ENCODE assay signal across 25 cellular contexts in the genomic region with DNA sequence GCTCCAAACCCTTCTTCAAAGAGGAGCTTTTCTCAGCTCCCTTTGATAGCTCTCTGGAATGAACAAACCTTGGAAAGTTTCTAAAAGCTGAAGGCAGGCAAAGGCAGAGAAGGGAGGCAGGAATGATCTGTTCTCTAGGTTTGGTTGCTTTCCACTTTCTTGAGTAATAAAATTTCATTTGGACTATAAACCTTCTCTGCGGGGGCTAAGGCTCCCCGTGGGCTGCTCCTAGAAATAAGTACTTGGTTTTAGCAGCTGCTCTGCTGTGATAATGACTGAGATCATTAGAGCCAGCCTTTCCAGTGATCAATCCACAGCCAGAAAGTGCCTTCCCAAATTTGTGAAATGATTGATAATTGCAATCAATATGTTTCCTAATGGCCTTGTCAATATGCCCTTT.
"Had no signal": no experiment of that assay in that cellular context is flagged by ENCODE, and none has a peak within 500 bp of the region (broad histone marks: within the 10 kb centered on the region; RNA-seq: fewer than 3 reads in every experiment).

No MANE protein-coding gene starts in this region.

- H3K4me1 ChIP-seq: suprapubic skin, testis, thyroid gland, tibial nerve, transverse colon, upper lobe of left lung, upper lobe of right lung, uterus, vagina had no signal

- H3K36me3 ChIP-seq: stomach, suprapubic skin, thoracic aorta, thyroid gland, tibial artery, tibial nerve, transverse colon, upper lobe of left lung, upper lobe of right lung, uterus, vagina had no signal

- H3K27ac ChIP-seq: stomach, suprapubic skin, testis, thoracic aorta, thyroid gland, tibial nerve, transverse colon, upper lobe of left lung, upper lobe of right lung, uterus, vagina had no signal

- H3K27me3 ChIP-seq: stomach, suprapubic skin, testis, thyroid gland, tibial artery, tibial nerve, transverse colon, upper lobe of left lung, upper lobe of right lung, uterus, vagina had no signal

- H3K9me3 ChIP-seq: stomach, suprapubic skin, testis, thoracic aorta, thyroid gland, tibial artery, transverse colon, upper lobe of left lung, upper lobe of right lung, uterus, vagina had no signal

- DNase-seq: stimulated activated CD4-positive, alpha-beta T cell treated with anti-CD3 and anti-CD28 coated beads, Interleukin-2, amount 100 ng/mL, for 48 hours; stimulated activated CD4-positive, alpha-beta T cell treated with anti-CD3 and anti-CD28 coated beads, Interleukin-4, amount 100 ng/mL, for 1 hour; stimulated activated CD4-positive, alpha-beta T cell treated with anti-CD3 and anti-CD28 coated beads, Interleukin-4, amount 100 ng/mL, for 24 hours; stimulated activated CD4-positive, alpha-beta T cell treated with anti-CD3 and anti-CD28 coated beads, Interleukin-4, amount 100 ng/mL, for 4 hours; stimulated activated CD8-positive, alpha-beta memory T cell treated with anti-CD3 and anti-CD28 coated beads, Interleukin-4, amount 100 ng/mL, for 48 hours; stimulated activated naive B cell treated with anti-CD40 and anti-IgM and Interleukin-4, amounts not matched to agents 10 μg/mL and 1 μg/mL and 100 μg/mL, for 72 hours; stimulated activated naive CD4-positive, alpha-beta T cell; stimulated activated naive CD4-positive, alpha-beta T cell treated with Interleukin-2 at 50 U/mL for 16 hours; stimulated activated naive CD8-positive, alpha-beta T cell treated with anti-CD3 and anti-CD28 coated beads, Interleukin-15, amount 100 ng/mL, for 72 hours; stimulated activated naive CD8-positive, alpha-beta T cell treated with anti-CD3 and anti-CD28 coated beads, Interleukin-15, Interleukin-2, amounts not matched to agents 100 U/mL and 50 U/mL, for 24 hours; stomach; substantia nigra; testis; thyroid gland; tibial artery; transverse colon; trophoblast cell; upper lobe of left lung; upper lobe of right lung; uterus had no signal

- ATAC-seq: stimulated activated effector memory CD8-positive, alpha-beta T cell treated with anti-CD3 and anti-CD28 coated beads, Interleukin-12 subunit alpha, Interleukin-12 subunit beta, amount 100 ng/mL, for 72 hours; stimulated activated naive B cell treated with anti-CD40 and anti-IgM and Interleukin-4, amounts not matched to agents 10 μg/mL and 1 μg/mL and 100 μg/mL, for 72 hours; stimulated activated naive CD8-positive, alpha-beta T cell treated with anti-CD3 and anti-CD28 coated beads, Interleukin-15, amount 100 ng/mL, for 72 hours; stimulated activated naive CD8-positive, alpha-beta T cell treated with anti-CD3 and anti-CD28 coated beads, Interleukin-15, Interleukin-2, amounts not matched to agents 100 U/mL and 50 U/mL, for 24 hours; upper lobe of right lung had no signal

- H3K4me3 ChIP-seq: stomach, suprapubic skin, testis, thoracic aorta, thyroid gland, tibial artery, tibial nerve, transverse colon, upper lobe of left lung, upper lobe of right lung, uterus, vagina had no signal
